Comparison of ENCODE assay signal across 9 cellular contexts in the genomic region with DNA sequence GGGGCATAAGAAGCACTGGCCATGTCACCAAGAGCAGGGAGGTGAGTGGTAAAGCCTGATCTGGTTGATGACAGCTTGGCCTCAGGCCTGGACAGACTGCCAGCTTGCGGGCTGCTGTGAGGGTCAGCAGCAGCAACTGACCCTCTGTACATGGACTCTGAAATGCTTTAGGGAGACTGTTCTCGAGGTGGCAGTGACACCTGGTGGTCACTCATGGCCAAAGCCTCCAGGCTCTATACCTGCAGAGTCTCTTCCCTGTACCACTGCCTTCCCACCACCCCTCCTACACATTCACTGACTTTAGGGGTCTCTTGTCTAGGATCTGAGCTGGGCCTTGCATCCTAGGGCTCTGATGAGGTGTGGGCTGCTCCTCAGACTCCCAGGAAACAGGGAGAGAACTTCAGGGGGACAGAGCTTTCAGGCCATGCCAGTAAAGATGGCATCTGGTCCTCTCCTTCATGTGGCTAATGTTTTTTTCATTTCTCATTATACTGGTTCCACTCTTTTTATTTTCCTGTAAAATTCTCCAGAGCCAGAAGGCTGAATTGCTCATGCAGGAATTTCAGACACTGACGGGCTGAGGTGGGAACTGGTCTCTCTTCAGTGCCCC. TPM values are rescaled to one million over a fixed set of nuclear protein-coding genes. Genes with fewer than 3 reads are reported as not detected.
DNase-seq lines count a peak whose midpoint lies in the region; ATAC-seq and TF ChIP-seq lines count a peak whose summit lies in the region.
"Had no signal": no experiment of that assay in that cellular context is flagged by ENCODE, and none has a peak within 500 bp of the region (broad histone marks: within the 10 kb centered on the region; RNA-seq: fewer than 3 reads in every experiment).

No MANE protein-coding gene starts in this region.

- CTCF ChIA-PET in activated CD4-positive, alpha-beta T cell treated with anti-CD3 and anti-CD28 coated beads for 36 hours (lab: Charles Lee), result interaction anchor here (0.7 to 6.9 kb wide), 28 partner anchors 8 to 379 kb away, joined by 3 to 81 read pairs (median 4); a partner anchor contains a TSS

- H3K4me3 ChIP-seq in OCI-LY1 (ENCODE audit: low read depth, low read length, poor library complexity, severe bottlenecking) (no peak overlapping the region), suprapubic skin (no peak overlapping the region)

- H3K9me2 ChIP-seq in OCI-LY1 (ENCODE audit: low read depth, low read length), result no peaks in the 10 kb centered on the region

- whole genome bisulfite sequencing in suprapubic skin, result 58% methylated on average over 2 of the region's 3 CpGs

- DNase-seq in activated CD4-positive, alpha-beta T cell treated with anti-CD3 and anti-CD28 coated beads for 36 hours, result peak; percentile 69
- DNase-seq in activated CD4-positive, alpha-beta T cell treated with anti-CD3 and anti-CD28 coated beads for 1 hour, result no peak
- DNase-seq in cerebellum (ENCODE audit: low spot score) (peak; percentile 72), left lobe of liver (ENCODE audit: low spot score) (peak; percentile 69), suprapubic skin (ENCODE audit: low spot score in 2 of 2) (no peak)

- no peaks in the 10 kb centered on the region for H3K79me2 ChIP-seq in OCI-LY1 (ENCODE audit: insufficient read depth, low read length)

- H3K27me3 ChIP-seq in OCI-LY1 (ENCODE audit: insufficient read depth, low read length) (0 out of 2 replicates have a peak, but pooled peaks cover 3% of the 10 kb centered on the region), suprapubic skin (no peaks in the 10 kb centered on the region)

- no peaks in the 10 kb centered on the region for H3K36me3 ChIP-seq in OCI-LY1 (ENCODE audit: insufficient read depth, low read length)
- no peaks in the 10 kb centered on the region for H3K36me3 ChIP-seq in suprapubic skin

- H3K4me1 Mint-ChIP-seq in activated CD4-positive, alpha-beta T cell treated with anti-CD3 and anti-CD28 coated beads for 36 hours, result peaks cover 17% of the 10 kb centered on the region

- TF ChIP-seq CTCF in OCI-LY1 (IDR thresholded peaks at IDR 0.05; ENCODE audit: low read length) (peak; percentile 72), suprapubic skin (IDR thresholded peaks at IDR 0.05) (peak; percentile 43 to 65)

- POLR2A ChIA-PET in activated CD4-positive, alpha-beta T cell treated with anti-CD3 and anti-CD28 coated beads for 36 hours (lab: Charles Lee), result no interaction called here

- no peak overlapping the region for H3K4me3 Mint-ChIP-seq in activated CD4-positive, alpha-beta T cell treated with anti-CD3 and anti-CD28 coated beads for 36 hours

- H3K4me2 ChIP-seq in OCI-LY1 (ENCODE audit: low read length), result no peak overlapping the region

- no peak overlapping the region for H3K27ac Mint-ChIP-seq in activated CD4-positive, alpha-beta T cell treated with anti-CD3 and anti-CD28 coated beads for 36 hours
- H3K27ac Mint-ChIP-seq: activated naive CD4-positive, alpha-beta T cell treated with anti-CD3 and anti-CD28 coated beads, Interleukin-2, amount 50 U/mL, for 72 hours had no signal

- peaks cover 14% of the 10 kb centered on the region for H3K9me3 Mint-ChIP-seq in activated CD4-positive, alpha-beta T cell treated with anti-CD3 and anti-CD28 coated beads for 36 hours (ENCODE audit: low read depth)

- H3K9me3 ChIP-seq in OCI-LY1 (ENCODE audit: low read length) (peaks cover 5% of the 10 kb centered on the region; the same call in 1 of the 2 replicates), suprapubic skin (no peaks in the 10 kb centered on the region)

- TF ChIP-seq EP300 in suprapubic skin (IDR thresholded peaks at IDR 0.05), result no peak

- H3K9ac ChIP-seq in OCI-LY1 (ENCODE audit: low read length), result no peak overlapping the region

- no peak for TF ChIP-seq POLR2A in suprapubic skin (IDR thresholded peaks at IDR 0.05)

- peaks cover 4% of the 10 kb centered on the region for H3K36me3 Mint-ChIP-seq in activated CD4-positive, alpha-beta T cell treated with anti-CD3 and anti-CD28 coated beads for 36 hours (ENCODE audit: low read depth)

- intact Hi-C loops in activated CD4-positive, alpha-beta T cell treated with anti-CD3 and anti-CD28 coated beads for 36 hours (cut with DNase I, micrococcal nuclease), result loop anchor here (1.0 kb wide), 2 partner anchors 38 to 41 kb away; no protein-coding TSS in a partner anchor

- no peaks in the 10 kb centered on the region for H3K4me1 ChIP-seq in OCI-LY1 (ENCODE audit: insufficient read depth, low read length, severe bottlenecking)
- H3K4me1 ChIP-seq in suprapubic skin, result no peaks in the 10 kb centered on the region

- no peaks in the 10 kb centered on the region for H3F3A ChIP-seq in OCI-LY1 (ENCODE audit: insufficient read depth, low read length)

- H3K27ac ChIP-seq in OCI-LY1 (ENCODE audit: low read depth, low read length, poor library complexity, severe bottlenecking), result no peak overlapping the region
- no peak overlapping the region for H3K27ac ChIP-seq in suprapubic skin

- peaks cover 5% of the 10 kb centered on the region for H3K27me3 Mint-ChIP-seq in activated CD4-positive, alpha-beta T cell treated with anti-CD3 and anti-CD28 coated beads for 36 hours

- ATAC-seq in activated CD4-positive, alpha-beta T cell treated with anti-CD3 and anti-CD28 coated beads for 36 hours, result peak; percentile 18
- ATAC-seq in HG02610 (IDR thresholded peaks at IDR 0.05; ENCODE audit: unreplicated experiment), result peak; percentile 71
- ATAC-seq in left lobe of liver, result peak; percentile 96
- ATAC-seq in HG03432 (IDR thresholded peaks at IDR 0.05; ENCODE audit: unreplicated experiment), result no peak

- H4K20me1 ChIP-seq in OCI-LY1 (ENCODE audit: insufficient read depth, low read length), result no peaks in the 10 kb centered on the region

- no peak overlapping the region for H2AFZ ChIP-seq in OCI-LY1 (ENCODE audit: low read length)

RNA-seq across cellular contexts. Expression of a gene that starts 17.2 kb away (rescaled TPM):
- under 1 TPM; 0.11 to 0.34 TPM for total RNA-seq in activated CD4-positive, alpha-beta T cell treated with anti-CD3 and anti-CD28 coated beads for 36 hours
- total RNA-seq in cerebellum (17.6 TPM), left lobe of liver (0.53 TPM), suprapubic skin (10 to 100 TPM in 3 of 4 donors, 1 to 10 TPM in 1; 6.9 to 24.5 (median 16.5) TPM)
- total RNA-seq: activated naive CD4-positive, alpha-beta T cell treated with anti-CD3 and anti-CD28 coated beads, Interleukin-2, amount 50 U/mL, for 72 hours had no signal

Comparison
In these comparisons a context has a peak if more than half of its experiments do, and no peak if none do; other contexts are left out.
1. DNase-seq: peak in activated CD4-positive, alpha-beta T cell treated with anti-CD3 and anti-CD28 coated beads for 36 hours (single experiment), cerebellum (single experiment) and left lobe of liver (single experiment); none in activated CD4-positive, alpha-beta T cell treated with anti-CD3 and anti-CD28 coated beads for 1 hour (single experiment) and suprapubic skin (0 of 2).